Comparison of ENCODE assay signal across 1 cellular context in genomic region chr5:141934099-141934844, GRCh38.
TF ChIP-seq lines count a peak whose summit lies in the region.

No MANE protein-coding gene starts in this region.

TF ChIP-seq in HepG2, 621 proteins besides CTCF, POLR2A, EP300 and RAD21:
- TF ChIP-seq CC2D1A (CRISPR knock-in tag; IDR thresholded peaks at IDR 0.05) (no peak), KAT2B (IDR thresholded peaks at IDR 0.05; ENCODE audit: borderline replicate concordance, low read depth, low read length) (no peak), ZNF44 (CRISPR knock-in tag; IDR thresholded peaks at IDR 0.05) (no peak), ZFY (CRISPR knock-in tag; IDR thresholded peaks at IDR 0.05) (no peak), ZNF234 (CRISPR knock-in tag; conservative IDR thresholded peaks at IDR 0.05) (no peak), ZNF333 (CRISPR knock-in tag; IDR thresholded peaks at IDR 0.05; ENCODE audit: borderline replicate concordance) (no peak), ZNF274 (CRISPR knock-in tag; IDR thresholded peaks at IDR 0.05) (no peak), MTF2 (CRISPR knock-in tag; IDR thresholded peaks at IDR 0.05; ENCODE audit: borderline replicate concordance) (no peak), HES4 (CRISPR knock-in tag; IDR thresholded peaks at IDR 0.05; ENCODE audit: borderline replicate concordance) (no peak), GLMP (CRISPR knock-in tag; IDR thresholded peaks at IDR 0.05; ENCODE audit: borderline replicate concordance) (no peak), HOXA9 (CRISPR knock-in tag; IDR thresholded peaks at IDR 0.05; ENCODE audit: borderline replicate concordance) (no peak)
